Comparison of ENCODE assay signal across 3 cellular contexts in genomic region chr1:161054805-161055204, GRCh38.
TF ChIP-seq lines count a peak whose summit lies in the region.

No MANE protein-coding gene starts in this region.

TF ChIP-seq in SK-N-SH, 30 proteins besides CTCF, POLR2A, EP300 and RAD21:
- TF ChIP-seq GATA2 (CRISPR knock-in tag; IDR thresholded peaks at IDR 0.05) (no peak), SIN3A (IDR thresholded peaks at IDR 0.05; ENCODE audit: borderline replicate concordance, low read depth, low read length) (no peak), NRF1 (IDR thresholded peaks at IDR 0.05; ENCODE audit: low read depth, low read length) (no peak), PBX3 (IDR thresholded peaks at IDR 0.05) (no peak), SMC3 (IDR thresholded peaks at IDR 0.05; ENCODE audit: low read depth, low read length) (no peak), YY1 (IDR thresholded peaks at IDR 0.05; ENCODE audit: low read depth) (no peak)
- TF ChIP-seq, protein P1, sequence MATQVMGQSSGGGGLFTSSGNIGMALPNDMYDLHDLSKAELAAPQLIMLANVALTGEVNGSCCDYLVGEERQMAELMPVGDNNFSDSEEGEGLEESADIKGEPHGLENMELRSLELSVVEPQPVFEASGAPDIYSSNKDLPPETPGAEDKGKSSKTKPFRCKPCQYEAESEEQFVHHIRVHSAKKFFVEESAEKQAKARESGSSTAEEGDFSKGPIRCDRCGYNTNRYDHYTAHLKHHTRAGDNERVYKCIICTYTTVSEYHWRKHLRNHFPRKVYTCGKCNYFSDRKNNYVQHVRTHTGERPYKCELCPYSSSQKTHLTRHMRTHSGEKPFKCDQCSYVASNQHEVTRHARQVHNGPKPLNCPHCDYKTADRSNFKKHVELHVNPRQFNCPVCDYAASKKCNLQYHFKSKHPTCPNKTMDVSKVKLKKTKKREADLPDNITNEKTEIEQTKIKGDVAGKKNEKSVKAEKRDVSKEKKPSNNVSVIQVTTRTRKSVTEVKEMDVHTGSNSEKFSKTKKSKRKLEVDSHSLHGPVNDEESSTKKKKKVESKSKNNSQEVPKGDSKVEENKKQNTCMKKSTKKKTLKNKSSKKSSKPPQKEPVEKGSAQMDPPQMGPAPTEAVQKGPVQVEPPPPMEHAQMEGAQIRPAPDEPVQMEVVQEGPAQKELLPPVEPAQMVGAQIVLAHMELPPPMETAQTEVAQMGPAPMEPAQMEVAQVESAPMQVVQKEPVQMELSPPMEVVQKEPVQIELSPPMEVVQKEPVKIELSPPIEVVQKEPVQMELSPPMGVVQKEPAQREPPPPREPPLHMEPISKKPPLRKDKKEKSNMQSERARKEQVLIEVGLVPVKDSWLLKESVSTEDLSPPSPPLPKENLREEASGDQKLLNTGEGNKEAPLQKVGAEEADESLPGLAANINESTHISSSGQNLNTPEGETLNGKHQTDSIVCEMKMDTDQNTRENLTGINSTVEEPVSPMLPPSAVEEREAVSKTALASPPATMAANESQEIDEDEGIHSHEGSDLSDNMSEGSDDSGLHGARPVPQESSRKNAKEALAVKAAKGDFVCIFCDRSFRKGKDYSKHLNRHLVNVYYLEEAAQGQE (IDR thresholded peaks at IDR 0.05; ENCODE audit: low read depth, low read length) = no peak

TF ChIP-seq in SK-N-SH treated with all-trans-retinoic acid at 6 μM for 48 hours, 23 proteins besides CTCF, POLR2A, EP300 and RAD21:
- TF ChIP-seq PPARA (CRISPR knock-in tag; IDR thresholded peaks at IDR 0.05; ENCODE audit: borderline replicate concordance) (no peak), ISL1 (CRISPR knock-in tag; IDR thresholded peaks at IDR 0.05) (no peak), GLIS3 (CRISPR knock-in tag; IDR thresholded peaks at IDR 0.05) (no peak), ARNTL (CRISPR knock-in tag; IDR thresholded peaks at IDR 0.05; ENCODE audit: borderline replicate concordance, low read depth) (no peak), TOX (CRISPR knock-in tag; IDR thresholded peaks at IDR 0.05; ENCODE audit: borderline replicate concordance) (no peak), ESRRG (CRISPR knock-in tag; IDR thresholded peaks at IDR 0.05) (no peak), TCF4 (CRISPR knock-in tag; IDR thresholded peaks at IDR 0.05; ENCODE audit: borderline replicate concordance) (no peak), ZNF70 (CRISPR knock-in tag; IDR thresholded peaks at IDR 0.05) (no peak), ZNF565 (CRISPR knock-in tag; conservative IDR thresholded peaks at IDR 0.05; ENCODE audit: low read depth) (no peak), CSDC2 (CRISPR knock-in tag; IDR thresholded peaks at IDR 0.05) (no peak), PATZ1 (CRISPR knock-in tag; IDR thresholded peaks at IDR 0.05; ENCODE audit: borderline replicate concordance) (no peak)
- TF ChIP-seq, protein P2, sequence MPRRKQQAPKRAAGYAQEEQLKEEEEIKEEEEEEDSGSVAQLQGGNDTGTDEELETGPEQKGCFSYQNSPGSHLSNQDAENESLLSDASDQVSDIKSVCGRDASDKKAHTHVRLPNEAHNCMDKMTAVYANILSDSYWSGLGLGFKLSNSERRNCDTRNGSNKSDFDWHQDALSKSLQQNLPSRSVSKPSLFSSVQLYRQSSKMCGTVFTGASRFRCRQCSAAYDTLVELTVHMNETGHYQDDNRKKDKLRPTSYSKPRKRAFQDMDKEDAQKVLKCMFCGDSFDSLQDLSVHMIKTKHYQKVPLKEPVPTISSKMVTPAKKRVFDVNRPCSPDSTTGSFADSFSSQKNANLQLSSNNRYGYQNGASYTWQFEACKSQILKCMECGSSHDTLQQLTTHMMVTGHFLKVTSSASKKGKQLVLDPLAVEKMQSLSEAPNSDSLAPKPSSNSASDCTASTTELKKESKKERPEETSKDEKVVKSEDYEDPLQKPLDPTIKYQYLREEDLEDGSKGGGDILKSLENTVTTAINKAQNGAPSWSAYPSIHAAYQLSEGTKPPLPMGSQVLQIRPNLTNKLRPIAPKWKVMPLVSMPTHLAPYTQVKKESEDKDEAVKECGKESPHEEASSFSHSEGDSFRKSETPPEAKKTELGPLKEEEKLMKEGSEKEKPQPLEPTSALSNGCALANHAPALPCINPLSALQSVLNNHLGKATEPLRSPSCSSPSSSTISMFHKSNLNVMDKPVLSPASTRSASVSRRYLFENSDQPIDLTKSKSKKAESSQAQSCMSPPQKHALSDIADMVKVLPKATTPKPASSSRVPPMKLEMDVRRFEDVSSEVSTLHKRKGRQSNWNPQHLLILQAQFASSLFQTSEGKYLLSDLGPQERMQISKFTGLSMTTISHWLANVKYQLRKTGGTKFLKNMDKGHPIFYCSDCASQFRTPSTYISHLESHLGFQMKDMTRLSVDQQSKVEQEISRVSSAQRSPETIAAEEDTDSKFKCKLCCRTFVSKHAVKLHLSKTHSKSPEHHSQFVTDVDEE (CRISPR knock-in tag; IDR thresholded peaks at IDR 0.05) = no peak

TF ChIP-seq in K562, 482 proteins besides CTCF, POLR2A, EP300 and RAD21 (continues in another document):
- TF ChIP-seq ARID4B (CRISPR knock-in tag; IDR thresholded peaks at IDR 0.05) = no peak
- TF ChIP-seq, protein P3, sequence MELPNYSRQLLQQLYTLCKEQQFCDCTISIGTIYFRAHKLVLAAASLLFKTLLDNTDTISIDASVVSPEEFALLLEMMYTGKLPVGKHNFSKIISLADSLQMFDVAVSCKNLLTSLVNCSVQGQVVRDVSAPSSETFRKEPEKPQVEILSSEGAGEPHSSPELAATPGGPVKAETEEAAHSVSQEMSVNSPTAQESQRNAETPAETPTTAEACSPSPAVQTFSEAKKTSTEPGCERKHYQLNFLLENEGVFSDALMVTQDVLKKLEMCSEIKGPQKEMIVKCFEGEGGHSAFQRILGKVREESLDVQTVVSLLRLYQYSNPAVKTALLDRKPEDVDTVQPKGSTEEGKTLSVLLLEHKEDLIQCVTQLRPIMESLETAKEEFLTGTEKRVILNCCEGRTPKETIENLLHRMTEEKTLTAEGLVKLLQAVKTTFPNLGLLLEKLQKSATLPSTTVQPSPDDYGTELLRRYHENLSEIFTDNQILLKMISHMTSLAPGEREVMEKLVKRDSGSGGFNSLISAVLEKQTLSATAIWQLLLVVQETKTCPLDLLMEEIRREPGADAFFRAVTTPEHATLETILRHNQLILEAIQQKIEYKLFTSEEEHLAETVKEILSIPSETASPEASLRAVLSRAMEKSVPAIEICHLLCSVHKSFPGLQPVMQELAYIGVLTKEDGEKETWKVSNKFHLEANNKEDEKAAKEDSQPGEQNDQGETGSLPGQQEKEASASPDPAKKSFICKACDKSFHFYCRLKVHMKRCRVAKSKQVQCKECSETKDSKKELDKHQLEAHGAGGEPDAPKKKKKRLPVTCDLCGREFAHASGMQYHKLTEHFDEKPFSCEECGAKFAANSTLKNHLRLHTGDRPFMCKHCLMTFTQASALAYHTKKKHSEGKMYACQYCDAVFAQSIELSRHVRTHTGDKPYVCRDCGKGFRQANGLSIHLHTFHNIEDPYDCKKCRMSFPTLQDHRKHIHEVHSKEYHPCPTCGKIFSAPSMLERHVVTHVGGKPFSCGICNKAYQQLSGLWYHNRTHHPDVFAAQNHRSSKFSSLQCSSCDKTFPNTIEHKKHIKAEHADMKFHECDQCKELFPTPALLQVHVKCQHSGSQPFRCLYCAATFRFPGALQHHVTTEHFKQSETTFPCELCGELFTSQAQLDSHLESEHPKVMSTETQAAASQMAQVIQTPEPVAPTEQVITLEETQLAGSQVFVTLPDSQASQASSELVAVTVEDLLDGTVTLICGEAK (IDR thresholded peaks at IDR 0.05) = no peak
- TF ChIP-seq, protein P3 (CRISPR knock-in tag; IDR thresholded peaks at IDR 0.05) = no peak
- TF ChIP-seq, protein P4, sequence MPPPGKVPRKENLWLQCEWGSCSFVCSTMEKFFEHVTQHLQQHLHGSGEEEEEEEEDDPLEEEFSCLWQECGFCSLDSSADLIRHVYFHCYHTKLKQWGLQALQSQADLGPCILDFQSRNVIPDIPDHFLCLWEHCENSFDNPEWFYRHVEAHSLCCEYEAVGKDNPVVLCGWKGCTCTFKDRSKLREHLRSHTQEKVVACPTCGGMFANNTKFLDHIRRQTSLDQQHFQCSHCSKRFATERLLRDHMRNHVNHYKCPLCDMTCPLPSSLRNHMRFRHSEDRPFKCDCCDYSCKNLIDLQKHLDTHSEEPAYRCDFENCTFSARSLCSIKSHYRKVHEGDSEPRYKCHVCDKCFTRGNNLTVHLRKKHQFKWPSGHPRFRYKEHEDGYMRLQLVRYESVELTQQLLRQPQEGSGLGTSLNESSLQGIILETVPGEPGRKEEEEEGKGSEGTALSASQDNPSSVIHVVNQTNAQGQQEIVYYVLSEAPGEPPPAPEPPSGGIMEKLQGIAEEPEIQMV (tag; conservative IDR thresholded peaks at IDR 0.05; ENCODE audit: low read depth) = no peak
- no peak for TF ChIP-seq MEIS2 (IDR thresholded peaks at IDR 0.05; ENCODE audit: partially characterized antibody)
- no peak for TF ChIP-seq IRF2 (CRISPR knock-in tag; IDR thresholded peaks at IDR 0.05)
- TF ChIP-seq ZNF778 (CRISPR knock-in tag; IDR thresholded peaks at IDR 0.05) = no peak
- TF ChIP-seq HSF4 (CRISPR knock-in tag; IDR thresholded peaks at IDR 0.05; ENCODE audit: borderline replicate concordance) = no peak
- TF ChIP-seq ZNF507 (tag; conservative IDR thresholded peaks at IDR 0.05) = no peak
- TF ChIP-seq NFE2L1 (tag; IDR thresholded peaks at IDR 0.05; ENCODE audit: borderline replicate concordance, low read depth) = no peak
- no peak for TF ChIP-seq PTBP1 (IDR thresholded peaks at IDR 0.05; ENCODE audit: low read depth, low read length)
- TF ChIP-seq CREB5 (CRISPR knock-in tag; IDR thresholded peaks at IDR 0.05) = no peak
